ENCODE assay signal across 21 cellular contexts in genomic region chr14:32809255-32809654, GRCh38.
DNase-seq lines count a peak whose midpoint lies in the region; ATAC-seq and TF ChIP-seq lines count a peak whose summit lies in the region.
"Had no signal": no experiment of that assay in that cellular context is flagged by ENCODE, and none has a peak within 500 bp of the region (broad histone marks: within the 10 kb centered on the region; RNA-seq: fewer than 3 reads in every experiment).

No MANE protein-coding gene starts in this region.

- intact Hi-C loops in posterior vena cava (cut with DNase I) = no loop called here

- no peak for ATAC-seq in effector memory CD8-positive, alpha-beta T cell (replicated peaks)
- ATAC-seq: activated CD8-positive, alpha-beta T cell treated with anti-CD3 and anti-CD28 coated beads, Interleukin-2, amount 10 ng/mL, durations not matched to agents 7 days and 5 days; activated T-cell treated with anti-CD3 and anti-CD28 coated beads, Interleukin-2, amount 50 U/mL, for 4 hours; HCT116 had no signal

- no peaks in the 10 kb centered on the region for H3K27me3 Mint-ChIP-seq in effector memory CD8-positive, alpha-beta T cell
- H3K27me3 Mint-ChIP-seq: activated B cell treated with CpG ODN at 0.5 μM for 24 hours had no signal

- H3K27ac Mint-ChIP-seq in effector memory CD8-positive, alpha-beta T cell = no peak overlapping the region
- H3K27ac Mint-ChIP-seq: activated B cell treated with CpG ODN at 0.5 μM for 24 hours; activated CD8-positive, alpha-beta T cell treated with anti-CD3 and anti-CD28 coated beads, Interleukin-2, amount 10 ng/mL, durations not matched to agents 7 days and 5 days had no signal

- H4K20me1 ChIP-seq in BLaER1 = no peaks in the 10 kb centered on the region

- H3K36me3 ChIP-seq in BLaER1 = no peaks in the 10 kb centered on the region
- H3K36me3 ChIP-seq: gastrocnemius medialis, ovary, uterus had no signal

- H3K4me3 ChIP-seq in BLaER1 (no peak overlapping the region), LNCaP clone FGC (ENCODE audit: low read depth, low read length) (no peak overlapping the region)
- H3K4me3 ChIP-seq: ovary, uterus had no signal

- no peak overlapping the region for H3K9ac ChIP-seq in BLaER1

- TF ChIP-seq CTCF in LNCaP clone FGC (IDR thresholded peaks at IDR 0.05; ENCODE audit: control insufficient read depth, extremely low read depth, insufficient read depth) (no peak), VCaP (conservative IDR thresholded peaks at IDR 0.05) (no peak)

- peaks cover 12% of the 10 kb centered on the region for H3K9me3 ChIP-seq in BLaER1
- H3K9me3 ChIP-seq: ovary had no signal

- H3K4me2 ChIP-seq in BLaER1 = peak overlapping the region; percentile 12; the same call in 1 of the 2 replicates

- H3K4me1 ChIP-seq in BLaER1 = no peaks in the 10 kb centered on the region
- H3K4me1 ChIP-seq: uterus had no signal

- H3K9me3 Mint-ChIP-seq in effector memory CD8-positive, alpha-beta T cell = peaks cover 2 to 18% of the 10 kb centered on the region in 2 donors

- H3K27me3 ChIP-seq in BLaER1 = no peaks in the 10 kb centered on the region
- H3K27me3 ChIP-seq: gastrocnemius medialis, ovary, uterus had no signal

- H3K4me1 Mint-ChIP-seq in effector memory CD8-positive, alpha-beta T cell (ENCODE audit: low read depth in 2 of 2) = no peaks in the 10 kb centered on the region
- H3K4me1 Mint-ChIP-seq: activated B cell treated with CpG ODN at 0.5 μM for 24 hours had no signal

- no peaks in the 10 kb centered on the region for H3K36me3 Mint-ChIP-seq in effector memory CD8-positive, alpha-beta T cell (ENCODE audit: insufficient read depth)

- H3K27ac ChIP-seq in BLaER1 (no peak overlapping the region), VCaP (peak overlapping the region; percentile 74)
- H3K27ac ChIP-seq: HL-60, ovary had no signal

- H3K4me3 Mint-ChIP-seq in effector memory CD8-positive, alpha-beta T cell = no peak overlapping the region
- H3K4me3 Mint-ChIP-seq: activated B cell treated with CpG ODN at 0.5 μM for 24 hours; activated CD8-positive, alpha-beta T cell treated with anti-CD3 and anti-CD28 coated beads, Interleukin-2, amount 10 ng/mL, durations not matched to agents 7 days and 5 days; activated T-cell treated with anti-CD3 and anti-CD28 coated beads, Interleukin-2, amount 50 U/mL, for 4 hours had no signal

- peak; percentile 7 for DNase-seq in LNCaP clone FGC (ENCODE audit: low read depth)
- DNase-seq in medulla oblongata (ENCODE audit: extremely low spot score) = peak; percentile 27
- no peak for DNase-seq in kidney tubule cell (ENCODE audit: low spot score)
- no peak for DNase-seq in posterior vena cava (ENCODE audit: low spot score)
- no peak for DNase-seq in effector memory CD8-positive, alpha-beta T cell
- DNase-seq in NCI-H1930 (lab: John Stamatoyannopoulos, UW) = no peak
- DNase-seq: activated B cell treated with CpG ODN at 0.5 μM for 24 hours; activated CD8-positive, alpha-beta T cell treated with anti-CD3 and anti-CD28 coated beads, Interleukin-2, amount 10 ng/mL, durations not matched to agents 7 days and 5 days; activated naive CD4-positive, alpha-beta T cell treated with anti-CD3 and anti-CD28 coated beads, Interleukin-2, amount 50 U/mL, for 16 hours; activated T-cell treated with anti-CD3 and anti-CD28 coated beads, Interleukin-2, amount 50 U/mL, for 4 hours; Calu3; cortex of kidney; gastrocnemius medialis; NCI-H446 treated with DMSO at 0.1 percent for 48 hours; ovary; stimulated activated CD4-positive, alpha-beta T cell treated with anti-CD3 and anti-CD28 coated beads, Interleukin-2, amount 100 ng/mL, for 48 hours; uterus had no signal

Comparison
In these comparisons a context has a peak if more than half of its experiments do, and no peak if none do; other contexts are left out.
1. DNase-seq: peak in LNCaP clone FGC (single experiment) and medulla oblongata (single experiment); none in kidney tubule cell (single experiment), posterior vena cava (single experiment), effector memory CD8-positive, alpha-beta T cell (0 of 3) and NCI-H1930 (0 of 2).